In genomic region chr22:16603448-16603768, GRCh38 we compare ENCODE assay signal across 18 cellular contexts. TPM values are rescaled to one million over a fixed set of nuclear protein-coding genes. Genes with fewer than 3 reads are reported as not detected.
DNase-seq lines count a peak whose midpoint lies in the region; ATAC-seq and TF ChIP-seq lines count a peak whose summit lies in the region.
"Had no signal": no experiment of that assay in that cellular context is flagged by ENCODE, and none has a peak within 500 bp of the region (broad histone marks: within the 10 kb centered on the region; RNA-seq: fewer than 3 reads in every experiment).

No MANE protein-coding gene starts in this region.

- peak overlapping the region; percentile 48 to 70 for H3K4me3 Mint-ChIP-seq in activated T-cell treated with anti-CD3 and anti-CD28 coated beads, Interleukin-2, amount 50 U/mL, for 72 hours
- peak overlapping the region; percentile 60 for H3K4me3 Mint-ChIP-seq in activated CD8-positive, alpha-beta T cell treated with anti-CD3 and anti-CD28 coated beads for 36 hours
- no peak overlapping the region for H3K4me3 Mint-ChIP-seq in mesothelial cell of epicardium

- intact Hi-C loops in activated CD8-positive, alpha-beta T cell treated with anti-CD3 and anti-CD28 coated beads for 36 hours (cut with micrococcal nuclease) = no loop called here

- H3K9me3 Mint-ChIP-seq in activated T-cell treated with anti-CD3 and anti-CD28 coated beads, Interleukin-2, amount 50 U/mL, for 72 hours = no peaks in the 10 kb centered on the region
- H3K9me3 Mint-ChIP-seq in activated CD8-positive, alpha-beta T cell treated with anti-CD3 and anti-CD28 coated beads for 36 hours = no peaks in the 10 kb centered on the region
- peaks cover 23% of the 10 kb centered on the region for H3K9me3 Mint-ChIP-seq in mesothelial cell of epicardium

- no peak overlapping the region for H3K27ac Mint-ChIP-seq in activated T-cell treated with anti-CD3 and anti-CD28 coated beads, Interleukin-2, amount 50 U/mL, for 72 hours
- no peak overlapping the region for H3K27ac Mint-ChIP-seq in activated CD8-positive, alpha-beta T cell treated with anti-CD3 and anti-CD28 coated beads for 36 hours
- H3K27ac Mint-ChIP-seq in mesothelial cell of epicardium = no peak overlapping the region

- no peaks in the 10 kb centered on the region for H3K9me3 ChIP-seq in stomach smooth muscle (ENCODE audit: control insufficient read depth in 2 of 2, low read length in 2 of 2)
- H3K9me3 ChIP-seq: right atrium auricular region, uterus had no signal

- peaks cover 9 to 12% of the 10 kb centered on the region in 2 donors for H3K27me3 ChIP-seq in stomach smooth muscle (ENCODE audit: control insufficient read depth in 1 of 2, insufficient read depth in 2 of 2, low read length in 2 of 2)

- H3K4me3 ChIP-seq in fibroblast of pulmonary artery (replicated peaks; ENCODE audit: low read depth, low read length) (peak overlapping the region; percentile 10), stomach smooth muscle (ENCODE audit: low read length in 2 of 2) (peak overlapping the region; percentile 35 to 58)

- H3K27me3 Mint-ChIP-seq in activated T-cell treated with anti-CD3 and anti-CD28 coated beads, Interleukin-2, amount 50 U/mL, for 72 hours (ENCODE audit: low read depth) = peaks cover 31% of the 10 kb centered on the region
- H3K27me3 Mint-ChIP-seq in activated CD8-positive, alpha-beta T cell treated with anti-CD3 and anti-CD28 coated beads for 36 hours = peaks cover 47% of the 10 kb centered on the region
- no peaks in the 10 kb centered on the region for H3K27me3 Mint-ChIP-seq in mesothelial cell of epicardium (ENCODE audit: low read depth)

- H3K36me3 Mint-ChIP-seq in activated T-cell treated with anti-CD3 and anti-CD28 coated beads, Interleukin-2, amount 50 U/mL, for 72 hours (ENCODE audit: insufficient read depth in 2 of 2) = no peaks in the 10 kb centered on the region
- H3K36me3 Mint-ChIP-seq in activated CD8-positive, alpha-beta T cell treated with anti-CD3 and anti-CD28 coated beads for 36 hours (ENCODE audit: low read depth) = no peaks in the 10 kb centered on the region
- H3K36me3 Mint-ChIP-seq in mesothelial cell of epicardium = peaks cover 3% of the 10 kb centered on the region

- peaks cover 5% of the 10 kb centered on the region for H3K4me1 Mint-ChIP-seq in activated T-cell treated with anti-CD3 and anti-CD28 coated beads, Interleukin-2, amount 50 U/mL, for 72 hours (ENCODE audit: low read depth)
- peaks cover 8% of the 10 kb centered on the region for H3K4me1 Mint-ChIP-seq in activated CD8-positive, alpha-beta T cell treated with anti-CD3 and anti-CD28 coated beads for 36 hours (ENCODE audit: low read depth)
- H3K4me1 Mint-ChIP-seq in mesothelial cell of epicardium = no peaks in the 10 kb centered on the region

- CTCF ChIA-PET in activated CD8-positive, alpha-beta T cell treated with anti-CD3 and anti-CD28 coated beads for 36 hours (lab: Charles Lee) = no interaction called here

- no peak overlapping the region for H3K9ac ChIP-seq in stomach smooth muscle (ENCODE audit: low read length in 2 of 2)

- DNase-seq in activated T-cell treated with anti-CD3 and anti-CD28 coated beads, Interleukin-2, amount 50 U/mL, for 72 hours = no peak
- DNase-seq in activated T-cell treated with anti-CD3 and anti-CD28 coated beads, Interleukin-2, amount 50 U/mL, for 48 hours = no peak
- DNase-seq in activated CD8-positive, alpha-beta T cell treated with anti-CD3 and anti-CD28 coated beads for 36 hours = no peak
- DNase-seq in fibroblast of pulmonary artery (ENCODE audit: low read depth) (no peak), glomerular visceral epithelial cell (ENCODE audit: extremely low spot score) (no peak), mesothelial cell of epicardium (ENCODE audit: low spot score in 2 of 2, unreplicated experiment in 2 of 2) (no peak)
- no peak for DNase-seq in activated CD4-positive, CD25-positive, alpha-beta regulatory T cell treated with anti-CD3 and anti-CD28 coated beads, Interleukin-2, amount 50 U/mL, for 72 hours
- DNase-seq: activated effector memory CD4-positive, alpha-beta T cell treated with Interleukin-2 at 50 U/mL for 16 hours; effector memory CD4-positive, alpha-beta T cell; NCI-H2171; stimulated activated CD4-positive, alpha-beta T cell treated with anti-CD3 and anti-CD28 coated beads, Interleukin-2, amount 100 ng/mL, for 24 hours; T1000; uterus had no signal

- H3K27ac ChIP-seq in stomach smooth muscle (ENCODE audit: low read length) = no peak overlapping the region
- H3K27ac ChIP-seq: uterus had no signal

- peak in 1 of 2 donors; percentile 53 for ATAC-seq in activated T-cell treated with anti-CD3 and anti-CD28 coated beads, Interleukin-2, amount 50 U/mL, for 72 hours (replicated peaks in 1 of 2)
- no peak for ATAC-seq in activated CD8-positive, alpha-beta T cell treated with anti-CD3 and anti-CD28 coated beads for 36 hours
- ATAC-seq: Right ventricle myocardium inferior had no signal

- no peak for TF ChIP-seq CTCF in activated CD8-positive, alpha-beta T cell treated with anti-CD3 and anti-CD28 coated beads for 36 hours (IDR thresholded peaks at IDR 0.05)
- TF ChIP-seq CTCF in fibroblast of pulmonary artery (IDR thresholded peaks at IDR 0.05; ENCODE audit: low read length, missing control alignments) (no peak), mesothelial cell of epicardium (IDR thresholded peaks at IDR 0.05; ENCODE audit: unreplicated experiment) (no peak)

- H3K4me1 ChIP-seq in stomach smooth muscle (ENCODE audit: control insufficient read depth, insufficient read depth, low read length) = no peaks in the 10 kb centered on the region
- H3K4me1 ChIP-seq: right atrium auricular region, uterus had no signal

- POLR2A ChIA-PET in activated CD8-positive, alpha-beta T cell treated with anti-CD3 and anti-CD28 coated beads for 36 hours (lab: Charles Lee) = no interaction called here

- no peaks in the 10 kb centered on the region for H3K36me3 ChIP-seq in stomach smooth muscle (ENCODE audit: control insufficient read depth in 2 of 2, insufficient read depth in 2 of 2, low read length in 2 of 2)
- H3K36me3 ChIP-seq: right atrium auricular region, uterus had no signal

RNA-seq across cellular contexts. Expression of gene CCT8L2, which starts 10.8 kb away (rescaled TPM):
- total RNA-seq in activated T-cell treated with anti-CD3 and anti-CD28 coated beads, Interleukin-2, amount 50 U/mL, for 72 hours = not detected
- not detected for total RNA-seq in activated CD8-positive, alpha-beta T cell treated with anti-CD3 and anti-CD28 coated beads for 36 hours
- total RNA-seq in mesothelial cell of epicardium = not detected in 3 replicates
- total RNA-seq: A673, bronchial epithelial cell, right atrium auricular region, Right ventricle myocardium inferior, uterus had no signal
